Comparison of ENCODE assay signal across 8 cellular contexts in the genomic region with DNA sequence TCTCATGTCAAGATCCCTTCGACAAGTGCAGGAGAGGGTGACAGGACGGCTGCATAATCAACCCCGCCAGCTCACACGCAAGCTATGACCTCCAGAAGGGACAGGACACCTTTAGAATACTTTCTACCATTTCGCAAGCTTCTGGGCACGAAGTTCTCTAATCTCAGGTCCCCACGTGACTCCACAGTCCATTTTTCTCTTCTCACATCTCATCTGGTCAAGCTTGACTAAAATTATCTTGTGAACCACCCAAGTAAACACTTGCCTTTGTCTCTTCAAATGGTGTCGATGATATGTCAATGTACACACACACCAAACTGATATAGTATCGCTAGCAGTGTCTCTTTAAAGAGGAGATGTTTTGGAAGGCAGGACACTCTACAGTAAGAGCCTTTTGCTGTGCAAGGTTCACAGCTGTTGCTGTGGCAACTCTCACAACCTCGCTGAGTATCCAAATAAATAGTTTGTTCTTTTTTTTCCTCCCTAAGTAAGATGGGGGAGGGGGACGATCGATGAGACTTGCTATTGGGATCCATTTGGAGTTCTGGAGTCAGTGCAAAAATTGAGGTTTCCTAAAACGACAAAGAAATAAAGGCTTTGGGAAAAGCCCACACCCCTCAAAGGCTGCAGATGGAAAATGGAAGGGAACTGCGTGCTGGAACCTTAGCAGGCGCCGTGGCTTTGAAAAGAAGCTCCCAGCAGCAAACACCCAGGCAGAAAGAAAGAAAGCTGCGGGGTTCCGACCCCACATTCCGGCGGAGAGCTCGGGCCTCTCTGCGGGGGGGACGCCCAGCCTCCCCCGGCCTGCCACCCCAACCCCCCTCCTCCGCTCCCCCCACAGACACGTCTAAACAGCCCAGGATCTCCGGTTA.
DNase-seq lines count a peak whose midpoint lies in the region; ATAC-seq and TF ChIP-seq lines count a peak whose summit lies in the region.

No MANE protein-coding gene starts in this region.

- peak overlapping the region; percentile 12 to 62 for H4K8ac ChIP-seq in IMR-90 (ENCODE audit: low read depth in 2 of 2, low read length in 2 of 2)

- CTCF ChIA-PET in IMR-90 (lab: Yijun Ruan, JAX) = interaction anchor here (0.6 to 1.2 kb wide), 4 partner anchors 20 to 893 kb away, joined by 3 to 4 read pairs (median 3); no protein-coding TSS in a partner anchor

- peaks cover 12% of the 10 kb centered on the region; the same call in 1 of the 2 replicates for H3K27me3 ChIP-seq in IMR-90 (ENCODE audit: control insufficient read depth, insufficient read depth, low read length)
- peaks cover 4 to 41% (median 10%) of the 10 kb centered on the region in 7 donors for H3K27me3 ChIP-seq in spleen (replicated peaks in 1 of 7)

- peak overlapping the region; percentile 36 for H4K91ac ChIP-seq in IMR-90 (ENCODE audit: insufficient read depth, low read depth, low read length)

- H3K9ac ChIP-seq in IMR-90 (ENCODE audit: low read depth, low read length) = peak overlapping the region; percentile 80

- peak overlapping the region; percentile 81 for H2AFZ ChIP-seq in IMR-90 (replicated peaks; ENCODE audit: low read length, poor library complexity)

- H2BK20ac ChIP-seq in IMR-90 (ENCODE audit: low read depth, low read length) = peak overlapping the region; percentile 70

- H3K4me1 ChIP-seq in IMR-90 (ENCODE audit: control insufficient read depth, insufficient read depth, low read length) (peaks cover 5% of the 10 kb centered on the region; the same call in 1 of the 2 replicates), spleen (peaks cover 0 to 22% (median 11%) of the 10 kb centered on the region in 6 donors)

- BruUV-seq in IMR-90 (replicated peaks; lab: Mats Ljungman, UMichigan) = no TSS peak

- TF ChIP-seq POLR2A in IMR-90 (IDR thresholded peaks at IDR 0.05; ENCODE audit: low read depth, low read length) (no peak), spleen (IDR thresholded peaks at IDR 0.05) (no peak)

- no peaks in the 10 kb centered on the region for H3K79me1 ChIP-seq in IMR-90 (ENCODE audit: low read depth in 1 of 2, low read length in 2 of 2)

- peak; percentile 81 for ATAC-seq in IMR-90 (ENCODE audit: low read depth)
- ATAC-seq in GM19351 (IDR thresholded peaks at IDR 0.05; ENCODE audit: unreplicated experiment) = no peak
- ATAC-seq in HG02885 (IDR thresholded peaks at IDR 0.05; ENCODE audit: poor library complexity, unreplicated experiment) = no peak

- no peaks in the 10 kb centered on the region for H4K20me1 ChIP-seq in IMR-90 (ENCODE audit: insufficient read depth, low read length)

- no peak overlapping the region for H2BK5ac ChIP-seq in IMR-90 (ENCODE audit: low read depth, low read length, poor library complexity, severe bottlenecking)

- peak overlapping the region; percentile 91 for H3K4me2 ChIP-seq in IMR-90 (ENCODE audit: low read depth, low read length)

- no peaks in the 10 kb centered on the region for H3K9me3 ChIP-seq in IMR-90 (ENCODE audit: control insufficient read depth, insufficient read depth, low read length)
- no peaks in the 10 kb centered on the region for H3K9me3 ChIP-seq in spleen

- TF ChIP-seq CTCF in IMR-90 (conservative IDR thresholded peaks at IDR 0.05; ENCODE audit: low read depth, low read length) (no peak), spleen (IDR thresholded peaks at IDR 0.05 in 8 of 11, conservative IDR thresholded peaks at IDR 0.05 in 3 of 11) (no peak)

- POLR2A ChIA-PET in IMR-90 (lab: Charles Lee; ENCODE audit: unreplicated experiment) = no interaction called here

- dilution Hi-C loops in IMR-90 (cut with HindIII; ENCODE audit: low sequenced_read_pairs, unreplicated experiment) = no loop called here

- peak overlapping the region; percentile 61 for H3K14ac ChIP-seq in IMR-90 (replicated peaks; ENCODE audit: low read depth, low read length)

- H3K23ac ChIP-seq in IMR-90 (ENCODE audit: low read depth, low read length) = peak overlapping the region; percentile 21

- H2AK9ac ChIP-seq in IMR-90 (replicated peaks; ENCODE audit: low read depth, low read length, poor library complexity) = peak overlapping the region; percentile 33

- peak overlapping the region; percentile 60; the same call in 1 of the 3 replicates for H2BK15ac ChIP-seq in IMR-90 (ENCODE audit: low read depth, low read length)

- 32% methylated on average over 4 of the region's 27 CpGs; no CpG with 5 or more reads in 1 of the 2 experiments for WGBS in IMR-90 (ENCODE audit: extremely low coverage in 2 of 2, insufficient read length in 1 of 2), 2 experiments
- WGBS in spleen, 5 donors = 22 to 26% (median 24%) methylated on average over 27 of the region's 27 CpGs

- H2AK5ac ChIP-seq in IMR-90 (ENCODE audit: low read depth, low read length) = no peak overlapping the region

- DNase-seq in IMR-90 (peak; percentile 45), astrocyte of the hippocampus (ENCODE audit: low read depth, low spot score) (peak; percentile 50), iPS-NIHi11 (ENCODE audit: low spot score) (peak; percentile 77), spleen (no peak)
- no peak for DNase-seq in stimulated activated CD4-positive, alpha-beta T cell treated with anti-CD3 and anti-CD28 coated beads, Interleukin-2, amount 100 ng/mL, for 48 hours
- DNase-seq in stimulated activated naive CD4-positive, alpha-beta T cell (lab: John Stamatoyannopoulos, UW) = no peak

- TF ChIP-seq RAD21 in IMR-90 (IDR thresholded peaks at IDR 0.05; ENCODE audit: low read length) = no peak

- H3K36me3 ChIP-seq in IMR-90 (ENCODE audit: control insufficient read depth, insufficient read depth, low read length) (no peaks in the 10 kb centered on the region), spleen (no peaks in the 10 kb centered on the region)

- peak overlapping the region; percentile 62 for H4K5ac ChIP-seq in IMR-90 (ENCODE audit: low read depth, low read length)

- H3K9me1 ChIP-seq in IMR-90 (ENCODE audit: insufficient read depth, low read length) = peaks cover 4% of the 10 kb centered on the region; the same call in 1 of the 2 replicates

- H3K27ac ChIP-seq in IMR-90 (ENCODE audit: insufficient read depth, low read length) (peak overlapping the region; percentile 83; the same call in 1 of the 2 replicates), spleen (no peak overlapping the region)

- peak overlapping the region; percentile 56 for H3K4ac ChIP-seq in IMR-90 (ENCODE audit: low read depth, low read length)

- H3K56ac ChIP-seq in IMR-90 (ENCODE audit: extremely low read depth, insufficient read depth, low read length) = peak overlapping the region; percentile 31

- peak overlapping the region; percentile 81 for H2BK120ac ChIP-seq in IMR-90 (ENCODE audit: low read depth, low read length)

- intact Hi-C loops in IMR-90 (cut with micrococcal nuclease) = loop anchor here (2.0 kb wide), 1 partner anchor 225 kb away; no protein-coding TSS in a partner anchor
- intact Hi-C loops in spleen (cut with DNase I; ENCODE audit: low total_unique reads) = no loop called here

- H3K4me3 ChIP-seq in IMR-90 (ENCODE audit: insufficient read depth, low read depth, low read length) (peak overlapping the region; percentile 44), spleen (peak overlapping the region in 7 of 8 donors; percentile 18 to 45 (median 24))

- peak overlapping the region; percentile 63 for H3K18ac ChIP-seq in IMR-90 (ENCODE audit: low read depth, low read length)

- in situ Hi-C loops in IMR-90 (cut with MboI; ENCODE audit: low sequenced_read_pairs) = no loop called here

TF ChIP-seq in IMR-90, 13 proteins besides CTCF, POLR2A, EP300 and RAD21:
- TF ChIP-seq, protein P1, sequence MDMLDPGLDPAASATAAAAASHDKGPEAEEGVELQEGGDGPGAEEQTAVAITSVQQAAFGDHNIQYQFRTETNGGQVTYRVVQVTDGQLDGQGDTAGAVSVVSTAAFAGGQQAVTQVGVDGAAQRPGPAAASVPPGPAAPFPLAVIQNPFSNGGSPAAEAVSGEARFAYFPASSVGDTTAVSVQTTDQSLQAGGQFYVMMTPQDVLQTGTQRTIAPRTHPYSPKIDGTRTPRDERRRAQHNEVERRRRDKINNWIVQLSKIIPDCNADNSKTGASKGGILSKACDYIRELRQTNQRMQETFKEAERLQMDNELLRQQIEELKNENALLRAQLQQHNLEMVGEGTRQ (IDR thresholded peaks at IDR 0.05; ENCODE audit: low read depth, low read length) = peak; percentile 56; the same call in 1 of the 2 replicates
- no peak for TF ChIP-seq SMC3 (IDR thresholded peaks at IDR 0.05; ENCODE audit: low read depth, low read length)

Comparison
In these comparisons a context has a peak if more than half of its experiments do, and no peak if none do; other contexts are left out.
1. DNase-seq: peak in IMR-90 (single experiment), astrocyte of the hippocampus (single experiment) and iPS-NIHi11 (single experiment); none in spleen (single experiment), stimulated activated CD4-positive, alpha-beta T cell treated with anti-CD3 and anti-CD28 coated beads, Interleukin-2, amount 100 ng/mL, for 48 hours (0 of 2) and stimulated activated naive CD4-positive, alpha-beta T cell (0 of 6).